Comparison of ENCODE assay signal across 1 cellular context in the genomic region with DNA sequence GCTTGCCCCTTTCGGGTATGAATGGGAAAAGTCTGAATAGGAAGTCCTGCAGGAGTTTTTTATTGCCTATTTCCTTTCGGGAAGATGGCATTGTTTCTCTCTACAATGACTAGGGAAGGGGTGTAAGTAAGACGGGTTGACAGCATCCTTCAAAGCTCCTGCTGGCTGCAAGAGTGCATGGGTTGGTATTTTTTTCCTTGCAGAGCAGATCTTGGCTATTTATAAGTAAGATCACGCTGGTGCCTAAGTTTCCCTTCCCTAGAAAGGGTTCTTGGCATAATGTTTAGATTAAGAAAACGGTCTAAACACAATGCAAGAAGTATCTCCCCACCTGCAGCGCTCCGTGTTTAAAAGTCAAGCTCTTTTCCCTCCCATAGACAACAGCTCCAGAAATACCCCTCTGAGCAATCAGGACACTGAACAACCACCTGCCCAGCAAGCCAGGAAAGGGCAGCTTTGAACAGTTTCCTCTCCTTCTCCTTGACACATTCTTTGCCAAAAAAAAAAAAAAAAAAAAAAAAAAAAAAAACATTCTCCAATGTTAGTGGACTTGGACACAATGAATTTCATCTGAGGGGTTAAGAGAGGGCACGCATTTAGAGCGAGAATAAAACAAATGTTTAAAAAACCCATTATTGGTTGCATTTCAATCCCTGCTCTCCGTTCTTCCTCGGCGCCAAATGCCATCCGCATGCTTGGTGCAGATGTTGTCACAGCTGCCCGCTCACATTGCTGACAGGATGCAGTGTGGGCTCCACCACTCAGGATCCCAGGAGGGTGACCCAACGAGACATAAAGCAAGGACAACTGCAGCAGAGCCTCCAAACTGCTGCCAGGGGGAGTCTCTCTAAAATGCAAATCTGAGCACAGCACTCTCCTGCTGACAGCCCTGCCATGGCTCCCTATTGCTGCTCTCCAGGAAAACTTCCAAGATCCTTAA.
TF ChIP-seq lines count a peak whose summit lies in the region.

No MANE protein-coding gene starts in this region.

TF ChIP-seq in H1, 55 proteins besides CTCF, POLR2A, EP300 and RAD21 (continued from another document):
- TF ChIP-seq, protein P1, sequence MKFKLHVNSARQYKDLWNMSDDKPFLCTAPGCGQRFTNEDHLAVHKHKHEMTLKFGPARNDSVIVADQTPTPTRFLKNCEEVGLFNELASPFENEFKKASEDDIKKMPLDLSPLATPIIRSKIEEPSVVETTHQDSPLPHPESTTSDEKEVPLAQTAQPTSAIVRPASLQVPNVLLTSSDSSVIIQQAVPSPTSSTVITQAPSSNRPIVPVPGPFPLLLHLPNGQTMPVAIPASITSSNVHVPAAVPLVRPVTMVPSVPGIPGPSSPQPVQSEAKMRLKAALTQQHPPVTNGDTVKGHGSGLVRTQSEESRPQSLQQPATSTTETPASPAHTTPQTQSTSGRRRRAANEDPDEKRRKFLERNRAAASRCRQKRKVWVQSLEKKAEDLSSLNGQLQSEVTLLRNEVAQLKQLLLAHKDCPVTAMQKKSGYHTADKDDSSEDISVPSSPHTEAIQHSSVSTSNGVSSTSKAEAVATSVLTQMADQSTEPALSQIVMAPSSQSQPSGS (IDR thresholded peaks at IDR 0.05; ENCODE audit: low read length), result no peak
- TF ChIP-seq MAFK (IDR thresholded peaks at IDR 0.05; ENCODE audit: low read depth, low read length) (no peak), SAP30 (IDR thresholded peaks at IDR 0.05; ENCODE audit: insufficient read depth, insufficient replicate concordance, low read length) (no peak), CREB1 (IDR thresholded peaks at IDR 0.05) (no peak), RXRA (IDR thresholded peaks at IDR 0.05; ENCODE audit: insufficient read depth, low read depth, low read length) (no peak), BCL11A (IDR thresholded peaks at IDR 0.05; ENCODE audit: low read depth in 2 of 2, low read length in 2 of 2) (no peak), TAF1 (IDR thresholded peaks at IDR 0.05; ENCODE audit: low read depth, low read length) (no peak), BACH1 (IDR thresholded peaks at IDR 0.05; ENCODE audit: low read length) (no peak), SRF (IDR thresholded peaks at IDR 0.05; ENCODE audit: low read depth, low read length) (no peak), YY1 (IDR thresholded peaks at IDR 0.05; ENCODE audit: low read depth, low read length) (no peak), SUZ12 (IDR thresholded peaks at IDR 0.05; ENCODE audit: low read length) (no peak), JUND (IDR thresholded peaks at IDR 0.05; ENCODE audit: low read length) (no peak), TEAD4 (IDR thresholded peaks at IDR 0.05; ENCODE audit: low read depth, low read length) (no peak)
- TF ChIP-seq, protein P2, sequence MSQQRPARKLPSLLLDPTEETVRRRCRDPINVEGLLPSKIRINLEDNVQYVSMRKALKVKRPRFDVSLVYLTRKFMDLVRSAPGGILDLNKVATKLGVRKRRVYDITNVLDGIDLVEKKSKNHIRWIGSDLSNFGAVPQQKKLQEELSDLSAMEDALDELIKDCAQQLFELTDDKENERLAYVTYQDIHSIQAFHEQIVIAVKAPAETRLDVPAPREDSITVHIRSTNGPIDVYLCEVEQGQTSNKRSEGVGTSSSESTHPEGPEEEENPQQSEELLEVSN (IDR thresholded peaks at IDR 0.05), result no peak
